Comparison of ENCODE assay signal across 15 cellular contexts in genomic region chr3:133467780-133468179, GRCh38.
DNase-seq lines count a peak whose midpoint lies in the region; ATAC-seq and TF ChIP-seq lines count a peak whose summit lies in the region.
"Had no signal": no experiment of that assay in that cellular context is flagged by ENCODE, and none has a peak within 500 bp of the region (broad histone marks: within the 10 kb centered on the region; RNA-seq: fewer than 3 reads in every experiment).

No MANE protein-coding gene starts in this region.

- H2AFZ ChIP-seq in MM.1S (ENCODE audit: low read length) (peak overlapping the region; percentile 21; the same call in 1 of the 2 replicates), mesenchymal stem cell (ENCODE audit: low read depth, low read length) (no peak overlapping the region)

- H2BK5ac ChIP-seq in mesenchymal stem cell (ENCODE audit: low read depth, low read length, poor library complexity, severe bottlenecking): no peak overlapping the region

- H3K79me1 ChIP-seq in mesenchymal stem cell (replicated peaks; ENCODE audit: low read length, poor library complexity, severe bottlenecking): no peaks in the 10 kb centered on the region

- peaks cover 49% of the 10 kb centered on the region for H3F3A ChIP-seq in MM.1S (ENCODE audit: insufficient read depth, low read length)

- no peaks in the 10 kb centered on the region for H3K9me3 Mint-ChIP-seq in activated CD8-positive, alpha-beta T cell treated with anti-CD3 and anti-CD28 coated beads for 36 hours
- no peaks in the 10 kb centered on the region for H3K9me3 Mint-ChIP-seq in activated CD8-positive, alpha-beta T cell treated with anti-CD3 and anti-CD28 coated beads, Interleukin-2, amount 10 ng/mL, durations not matched to agents 7 days and 5 days (ENCODE audit: insufficient read depth)
- no peaks in the 10 kb centered on the region for H3K9me3 Mint-ChIP-seq in mesothelial cell of epicardium
- no peaks in the 10 kb centered on the region for H3K9me3 Mint-ChIP-seq in activated T-cell treated with anti-CD3 and anti-CD28 coated beads, Interleukin-2, amount 50 U/mL, for 4 hours

- no peak overlapping the region for H3K18ac ChIP-seq in mesenchymal stem cell (ENCODE audit: low read depth in 1 of 2, low read length in 2 of 2)

- no peaks in the 10 kb centered on the region for H3K27me3 ChIP-seq in MM.1S (replicated peaks; ENCODE audit: insufficient read depth, low read length)
- no peaks in the 10 kb centered on the region for H3K27me3 ChIP-seq in mesenchymal stem cell (ENCODE audit: control insufficient read depth in 1 of 2, insufficient read depth in 1 of 2, low read length in 2 of 2)

- no peak overlapping the region for H3K23ac ChIP-seq in mesenchymal stem cell (ENCODE audit: low read length in 2 of 2)

- POLR2A ChIA-PET in activated CD8-positive, alpha-beta T cell treated with anti-CD3 and anti-CD28 coated beads for 36 hours (lab: Charles Lee): interaction anchor here (0.9 to 1.1 kb wide), 3 partner anchors 26 to 107 kb away, joined by 3 to 6 read pairs (median 3); partner anchors contain the start of gene CDV3
- POLR2A ChIA-PET in activated CD8-positive, alpha-beta T cell treated with anti-CD3 and anti-CD28 coated beads, Interleukin-2, amount 10 ng/mL, durations not matched to agents 7 days and 5 days (lab: Charles Lee): interaction anchor here (0.6 to 1.6 kb wide), 6 partner anchors 12 to 195 kb away, joined by 3 to 4 read pairs (median 4); no protein-coding TSS in a partner anchor

- intact Hi-C loops in activated CD8-positive, alpha-beta T cell treated with anti-CD3 and anti-CD28 coated beads for 36 hours (cut with micrococcal nuclease): no loop called here
- intact Hi-C loops in left ventricle myocardium superior (cut with micrococcal nuclease): no loop called here

- H3K4me1 ChIP-seq in MM.1S (ENCODE audit: low read length): peaks cover 58% of the 10 kb centered on the region
- H3K4me1 ChIP-seq in mesenchymal stem cell (ENCODE audit: control insufficient read depth, insufficient read depth, low read depth, low read length): no peaks in the 10 kb centered on the region

- no peak overlapping the region for H3K4ac ChIP-seq in mesenchymal stem cell (ENCODE audit: low read depth in 1 of 2, low read length in 2 of 2)

- H3K36me3 ChIP-seq in MM.1S (replicated peaks; ENCODE audit: insufficient read depth, low read length): no peaks in the 10 kb centered on the region
- H3K36me3 ChIP-seq in mesenchymal stem cell (ENCODE audit: control insufficient read depth in 1 of 2, insufficient read depth in 2 of 2, low read depth in 1 of 2, low read length in 2 of 2): peaks cover 0 to 3% of the 10 kb centered on the region in 2 experiments

- H3K27me3 Mint-ChIP-seq in activated CD8-positive, alpha-beta T cell treated with anti-CD3 and anti-CD28 coated beads for 36 hours: no peaks in the 10 kb centered on the region
- H3K27me3 Mint-ChIP-seq in activated CD8-positive, alpha-beta T cell treated with anti-CD3 and anti-CD28 coated beads, Interleukin-2, amount 10 ng/mL, durations not matched to agents 7 days and 5 days (ENCODE audit: low read depth): no peaks in the 10 kb centered on the region
- no peaks in the 10 kb centered on the region for H3K27me3 Mint-ChIP-seq in mesothelial cell of epicardium (ENCODE audit: low read depth)
- no peaks in the 10 kb centered on the region for H3K27me3 Mint-ChIP-seq in activated T-cell treated with anti-CD3 and anti-CD28 coated beads, Interleukin-2, amount 50 U/mL, for 4 hours (ENCODE audit: low read depth)

- H4K91ac ChIP-seq in mesenchymal stem cell (ENCODE audit: low read length): no peak overlapping the region

- H3K9me3 ChIP-seq in MM.1S (replicated peaks; ENCODE audit: insufficient read depth, low read length) (no peaks in the 10 kb centered on the region), mesenchymal stem cell (ENCODE audit: control insufficient read depth, low read length) (no peaks in the 10 kb centered on the region)

- no peak overlapping the region for H2BK15ac ChIP-seq in mesenchymal stem cell (ENCODE audit: low read depth, poor library complexity, severe bottlenecking)

- no peaks in the 10 kb centered on the region for H3K9me2 ChIP-seq in MM.1S (replicated peaks; ENCODE audit: insufficient read depth, low read length)

- no peaks in the 10 kb centered on the region for H4K20me1 ChIP-seq in MM.1S (ENCODE audit: insufficient read depth, low read length)

- no peak for ATAC-seq in activated CD8-positive, alpha-beta T cell treated with anti-CD3 and anti-CD28 coated beads for 36 hours
- ATAC-seq in activated CD8-positive, alpha-beta T cell treated with anti-CD3 and anti-CD28 coated beads, Interleukin-2, amount 10 ng/mL, durations not matched to agents 7 days and 5 days: no peak
- ATAC-seq in left ventricle myocardium superior: no peak
- no peak for ATAC-seq in activated T-cell treated with anti-CD3 and anti-CD28 coated beads, Interleukin-2, amount 50 U/mL, for 4 hours

- no peak overlapping the region for H2AK5ac ChIP-seq in mesenchymal stem cell (ENCODE audit: low read length, severe bottlenecking)

- no peak overlapping the region for H3K4me3 Mint-ChIP-seq in activated CD8-positive, alpha-beta T cell treated with anti-CD3 and anti-CD28 coated beads for 36 hours
- H3K4me3 Mint-ChIP-seq in activated CD8-positive, alpha-beta T cell treated with anti-CD3 and anti-CD28 coated beads, Interleukin-2, amount 10 ng/mL, durations not matched to agents 7 days and 5 days: no peak overlapping the region
- H3K4me3 Mint-ChIP-seq in mesothelial cell of epicardium: no peak overlapping the region
- no peak overlapping the region for H3K4me3 Mint-ChIP-seq in activated T-cell treated with anti-CD3 and anti-CD28 coated beads, Interleukin-2, amount 50 U/mL, for 4 hours
- H3K4me3 Mint-ChIP-seq: CD14-positive monocyte had no signal

- H3K14ac ChIP-seq in mesenchymal stem cell (ENCODE audit: low read length in 2 of 2): no peak overlapping the region

- H2BK12ac ChIP-seq in mesenchymal stem cell (ENCODE audit: low read length in 2 of 2): no peak overlapping the region

- H4K8ac ChIP-seq in mesenchymal stem cell (ENCODE audit: low read length): no peak overlapping the region

- no peak for TF ChIP-seq CTCF in activated CD8-positive, alpha-beta T cell treated with anti-CD3 and anti-CD28 coated beads for 36 hours (IDR thresholded peaks at IDR 0.05)
- no peak for TF ChIP-seq CTCF in MM.1S (IDR thresholded peaks at IDR 0.05; ENCODE audit: low read length)
- no peak for TF ChIP-seq CTCF in mesothelial cell of epicardium (IDR thresholded peaks at IDR 0.05; ENCODE audit: unreplicated experiment)

- CTCF ChIA-PET in activated CD8-positive, alpha-beta T cell treated with anti-CD3 and anti-CD28 coated beads for 36 hours (lab: Charles Lee): interaction anchor here (1.1 to 4.0 kb wide), 4 partner anchors 11 to 111 kb away, joined by 4 to 18 read pairs (median 12); no protein-coding TSS in a partner anchor
- CTCF ChIA-PET in activated CD8-positive, alpha-beta T cell treated with anti-CD3 and anti-CD28 coated beads, Interleukin-2, amount 10 ng/mL, durations not matched to agents 7 days and 5 days (lab: Charles Lee): interaction anchor here (0.8 to 4.1 kb wide), 8 partner anchors 7 to 110 kb away, joined by 3 to 21 read pairs (median 6); no protein-coding TSS in a partner anchor

- 79% methylated on average over 2 of the region's 2 CpGs for WGBS in mesenchymal stem cell

- H3K79me2 ChIP-seq in MM.1S (ENCODE audit: low read length): peaks cover 1% of the 10 kb centered on the region; the same call in 1 of the 2 replicates

- H3K27ac Mint-ChIP-seq in activated CD8-positive, alpha-beta T cell treated with anti-CD3 and anti-CD28 coated beads for 36 hours: peak overlapping the region; percentile 8
- no peak overlapping the region for H3K27ac Mint-ChIP-seq in activated CD8-positive, alpha-beta T cell treated with anti-CD3 and anti-CD28 coated beads, Interleukin-2, amount 10 ng/mL, durations not matched to agents 7 days and 5 days
- H3K27ac Mint-ChIP-seq in mesothelial cell of epicardium: no peak overlapping the region
- H3K27ac Mint-ChIP-seq: CD14-positive monocyte had no signal

- no peak for DNase-seq in activated CD8-positive, alpha-beta T cell treated with anti-CD3 and anti-CD28 coated beads for 36 hours
- no peak for DNase-seq in activated CD8-positive, alpha-beta T cell treated with anti-CD3 and anti-CD28 coated beads, Interleukin-2, amount 10 ng/mL, durations not matched to agents 7 days and 5 days
- DNase-seq in MM.1S (no peak), mesenchymal stem cell (no peak), mesothelial cell of epicardium (ENCODE audit: low spot score in 2 of 2, unreplicated experiment in 2 of 2) (no peak), left ventricle myocardium superior (no peak)
- no peak for DNase-seq in activated T-cell treated with anti-CD3 and anti-CD28 coated beads, Interleukin-2, amount 50 U/mL, for 4 hours
- no peak for DNase-seq in effector CD4-positive, alpha-beta T cell
- DNase-seq: KBM-7, NCI-H1417 treated with DMSO at 0.1 percent for 48 hours, NCI-H2029, NCI-H2171 treated with DMSO at 0.1 percent for 48 hours, NCI-H82 had no signal

- no peaks in the 10 kb centered on the region for H3K36me3 Mint-ChIP-seq in activated CD8-positive, alpha-beta T cell treated with anti-CD3 and anti-CD28 coated beads for 36 hours (ENCODE audit: low read depth)
- no peaks in the 10 kb centered on the region for H3K36me3 Mint-ChIP-seq in activated CD8-positive, alpha-beta T cell treated with anti-CD3 and anti-CD28 coated beads, Interleukin-2, amount 10 ng/mL, durations not matched to agents 7 days and 5 days (ENCODE audit: low read depth)
- no peaks in the 10 kb centered on the region for H3K36me3 Mint-ChIP-seq in mesothelial cell of epicardium
- H3K36me3 Mint-ChIP-seq in activated T-cell treated with anti-CD3 and anti-CD28 coated beads, Interleukin-2, amount 50 U/mL, for 4 hours (ENCODE audit: insufficient read depth): no peaks in the 10 kb centered on the region
- H3K36me3 Mint-ChIP-seq: CD14-positive monocyte had no signal

- H3K9ac ChIP-seq in MM.1S (ENCODE audit: low read length) (peak overlapping the region; percentile 29), mesenchymal stem cell (ENCODE audit: low read length) (peak overlapping the region; percentile 28)

- H3K27ac ChIP-seq in MM.1S (ENCODE audit: low read length): peak overlapping the region; percentile 77
- no peak overlapping the region for H3K27ac ChIP-seq in mesenchymal stem cell (ENCODE audit: low read length, poor library complexity, severe bottlenecking)
- H3K27ac ChIP-seq: 22Rv1 had no signal

- H2BK120ac ChIP-seq in mesenchymal stem cell (ENCODE audit: low read depth, low read length): no peak overlapping the region

- H3K4me1 Mint-ChIP-seq in activated CD8-positive, alpha-beta T cell treated with anti-CD3 and anti-CD28 coated beads for 36 hours (ENCODE audit: low read depth): peaks cover 31% of the 10 kb centered on the region
- H3K4me1 Mint-ChIP-seq in activated CD8-positive, alpha-beta T cell treated with anti-CD3 and anti-CD28 coated beads, Interleukin-2, amount 10 ng/mL, durations not matched to agents 7 days and 5 days (ENCODE audit: low read depth): peaks cover 31% of the 10 kb centered on the region
- H3K4me1 Mint-ChIP-seq in mesothelial cell of epicardium: peaks cover 19% of the 10 kb centered on the region
- H3K4me1 Mint-ChIP-seq in activated T-cell treated with anti-CD3 and anti-CD28 coated beads, Interleukin-2, amount 50 U/mL, for 4 hours (ENCODE audit: low read depth): peaks cover 15% of the 10 kb centered on the region

- no peak overlapping the region for H3K4me3 ChIP-seq in MM.1S (ENCODE audit: low read length)
- H3K4me3 ChIP-seq in mesenchymal stem cell (ENCODE audit: insufficient read depth in 1 of 2, low read depth in 1 of 2, low read length in 2 of 2): no peak overlapping the region

- H3K4me2 ChIP-seq in MM.1S (ENCODE audit: low read depth, low read length): peak overlapping the region; percentile 46
- no peak overlapping the region for H3K4me2 ChIP-seq in mesenchymal stem cell (ENCODE audit: low read length, poor library complexity, severe bottlenecking)
